In the genomic region with DNA sequence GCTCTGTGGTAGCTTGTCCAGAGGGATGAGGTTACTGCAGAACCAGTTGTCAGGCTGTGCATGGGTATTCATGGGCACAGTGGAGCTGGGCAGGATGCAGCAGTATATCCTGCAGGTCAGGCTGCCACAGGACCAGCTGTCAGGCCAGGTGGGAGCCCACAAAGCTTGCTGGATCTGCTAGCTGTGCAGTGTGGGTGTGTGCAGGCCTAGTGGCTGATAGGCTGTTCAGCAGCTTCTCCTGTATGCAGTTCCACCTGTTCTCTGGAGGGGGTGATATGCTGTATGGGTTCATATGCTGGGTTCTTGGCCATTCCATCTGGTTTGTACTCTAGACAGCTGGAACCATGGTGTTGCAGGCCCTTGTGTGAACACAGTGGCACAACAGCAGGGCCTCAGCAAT, we compare ENCODE assay signal across 2 cellular contexts.
TF ChIP-seq lines count a peak whose summit lies in the region.

No MANE protein-coding gene starts in this region.

TF ChIP-seq in GM23338, 12 proteins besides CTCF, POLR2A, EP300 and RAD21 (continues in another document):
- no peak for TF ChIP-seq POLR2AphosphoS5 (IDR thresholded peaks at IDR 0.05; ENCODE audit: low read depth)
- TF ChIP-seq ZNF331 (CRISPR knock-in tag; IDR thresholded peaks at IDR 0.05; ENCODE audit: low read depth), result no peak
- no peak for TF ChIP-seq ZNF114 (CRISPR knock-in tag; IDR thresholded peaks at IDR 0.05)
- TF ChIP-seq, protein P1, sequence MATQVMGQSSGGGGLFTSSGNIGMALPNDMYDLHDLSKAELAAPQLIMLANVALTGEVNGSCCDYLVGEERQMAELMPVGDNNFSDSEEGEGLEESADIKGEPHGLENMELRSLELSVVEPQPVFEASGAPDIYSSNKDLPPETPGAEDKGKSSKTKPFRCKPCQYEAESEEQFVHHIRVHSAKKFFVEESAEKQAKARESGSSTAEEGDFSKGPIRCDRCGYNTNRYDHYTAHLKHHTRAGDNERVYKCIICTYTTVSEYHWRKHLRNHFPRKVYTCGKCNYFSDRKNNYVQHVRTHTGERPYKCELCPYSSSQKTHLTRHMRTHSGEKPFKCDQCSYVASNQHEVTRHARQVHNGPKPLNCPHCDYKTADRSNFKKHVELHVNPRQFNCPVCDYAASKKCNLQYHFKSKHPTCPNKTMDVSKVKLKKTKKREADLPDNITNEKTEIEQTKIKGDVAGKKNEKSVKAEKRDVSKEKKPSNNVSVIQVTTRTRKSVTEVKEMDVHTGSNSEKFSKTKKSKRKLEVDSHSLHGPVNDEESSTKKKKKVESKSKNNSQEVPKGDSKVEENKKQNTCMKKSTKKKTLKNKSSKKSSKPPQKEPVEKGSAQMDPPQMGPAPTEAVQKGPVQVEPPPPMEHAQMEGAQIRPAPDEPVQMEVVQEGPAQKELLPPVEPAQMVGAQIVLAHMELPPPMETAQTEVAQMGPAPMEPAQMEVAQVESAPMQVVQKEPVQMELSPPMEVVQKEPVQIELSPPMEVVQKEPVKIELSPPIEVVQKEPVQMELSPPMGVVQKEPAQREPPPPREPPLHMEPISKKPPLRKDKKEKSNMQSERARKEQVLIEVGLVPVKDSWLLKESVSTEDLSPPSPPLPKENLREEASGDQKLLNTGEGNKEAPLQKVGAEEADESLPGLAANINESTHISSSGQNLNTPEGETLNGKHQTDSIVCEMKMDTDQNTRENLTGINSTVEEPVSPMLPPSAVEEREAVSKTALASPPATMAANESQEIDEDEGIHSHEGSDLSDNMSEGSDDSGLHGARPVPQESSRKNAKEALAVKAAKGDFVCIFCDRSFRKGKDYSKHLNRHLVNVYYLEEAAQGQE (IDR thresholded peaks at IDR 0.05; ENCODE audit: unreplicated experiment), result no peak
- no peak for TF ChIP-seq EZH2 (IDR thresholded peaks at IDR 0.05; ENCODE audit: low read depth, unreplicated experiment)
- TF ChIP-seq, protein P2, sequence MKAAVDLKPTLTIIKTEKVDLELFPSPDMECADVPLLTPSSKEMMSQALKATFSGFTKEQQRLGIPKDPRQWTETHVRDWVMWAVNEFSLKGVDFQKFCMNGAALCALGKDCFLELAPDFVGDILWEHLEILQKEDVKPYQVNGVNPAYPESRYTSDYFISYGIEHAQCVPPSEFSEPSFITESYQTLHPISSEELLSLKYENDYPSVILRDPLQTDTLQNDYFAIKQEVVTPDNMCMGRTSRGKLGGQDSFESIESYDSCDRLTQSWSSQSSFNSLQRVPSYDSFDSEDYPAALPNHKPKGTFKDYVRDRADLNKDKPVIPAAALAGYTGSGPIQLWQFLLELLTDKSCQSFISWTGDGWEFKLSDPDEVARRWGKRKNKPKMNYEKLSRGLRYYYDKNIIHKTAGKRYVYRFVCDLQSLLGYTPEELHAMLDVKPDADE (IDR thresholded peaks at IDR 0.05), result no peak
- TF ChIP-seq JUNB (IDR thresholded peaks at IDR 0.05; ENCODE audit: unreplicated experiment), result no peak
- TF ChIP-seq EZH2phosphoT487 (IDR thresholded peaks at IDR 0.05; ENCODE audit: unreplicated experiment), result no peak
- TF ChIP-seq STAT1 (IDR thresholded peaks at IDR 0.05; ENCODE audit: unreplicated experiment), result no peak
- no peak for TF ChIP-seq CREB1 (CRISPR knock-in tag; IDR thresholded peaks at IDR 0.05; ENCODE audit: low read depth)

TF ChIP-seq in H1, 55 proteins besides CTCF, POLR2A, EP300 and RAD21:
- TF ChIP-seq POLR2AphosphoS5 (IDR thresholded peaks at IDR 0.05; ENCODE audit: low read depth, low read length) (no peak), JUND (IDR thresholded peaks at IDR 0.05; ENCODE audit: low read length) (no peak), SP1 (IDR thresholded peaks at IDR 0.05; ENCODE audit: low read depth, low read length) (no peak), YY1 (IDR thresholded peaks at IDR 0.05; ENCODE audit: low read depth, low read length) (no peak), TBP (IDR thresholded peaks at IDR 0.05; ENCODE audit: low read depth, low read length) (no peak), RXRA (IDR thresholded peaks at IDR 0.05; ENCODE audit: insufficient read depth, low read depth, low read length) (no peak), HDAC2 (IDR thresholded peaks at IDR 0.05; ENCODE audit: borderline replicate concordance in 1 of 2, low read depth in 2 of 2, low read length in 2 of 2) (no peak)
